Comparison of ENCODE assay signal across 22 cellular contexts in genomic region chr1:16065197-16065576, GRCh38. TPM values are rescaled to one million over a fixed set of nuclear protein-coding genes. Genes with fewer than 3 reads are reported as not detected.
A peak's percentile ranks its signal among the peaks of the same experiment; 100 is the strongest.
DNase-seq lines count a peak whose midpoint lies in the region; ATAC-seq and TF ChIP-seq lines count a peak whose summit lies in the region.
"Had no signal": no experiment of that assay in that cellular context is flagged by ENCODE, and none has a peak within 500 bp of the region (broad histone marks: within the 10 kb centered on the region; RNA-seq: fewer than 3 reads in every experiment).

No MANE protein-coding gene starts in this region.

- TF ChIP-seq POLR2A in vagina (IDR thresholded peaks at IDR 0.05), result no peak
- TF ChIP-seq POLR2A in adrenal gland (IDR thresholded peaks at IDR 0.05), result no peak

- POLR2A ChIA-PET in activated naive CD8-positive, alpha-beta T cell treated with anti-CD3 and anti-CD28 coated beads, Interleukin-2, amount 10 ng/mL, durations not matched to agents 7 days and 5 days (lab: Charles Lee), result no interaction called here

- H3K27ac Mint-ChIP-seq in activated naive CD8-positive, alpha-beta T cell treated with anti-CD3 and anti-CD28 coated beads, Interleukin-2, amount 10 ng/mL, durations not matched to agents 7 days and 5 days, result peak overlapping the region; percentile 71
- no peak overlapping the region for H3K27ac Mint-ChIP-seq in activated naive CD8-positive, alpha-beta T cell treated with anti-CD3 and anti-CD28 coated beads, Interleukin-2, amount 50 U/mL, for 24 hours
- H3K27ac Mint-ChIP-seq: CD4-positive, alpha-beta T cell; IgD-negative memory B cell had no signal

- intact Hi-C loops in vagina (cut with DNase I), result no loop called here
- intact Hi-C loops in adrenal gland (cut with DNase I), result no loop called here

- peak overlapping the region; percentile 23 for H3K9ac ChIP-seq in endocrine pancreas (ENCODE audit: control insufficient read depth, insufficient read depth, low read length)

- H3K4me1 ChIP-seq in endocrine pancreas (ENCODE audit: control insufficient read depth, insufficient read depth, low read length) (no peaks in the 10 kb centered on the region), vagina (peaks cover 17% of the 10 kb centered on the region), adrenal gland (replicated peaks in 1 of 2) (peaks cover 16 to 25% of the 10 kb centered on the region in 2 donors)

- peak; percentile 86 for DNase-seq in NCI-H82 (lab: John Stamatoyannopoulos, UW)
- DNase-seq in NCI-H82 treated with DMSO at 0.1 percent for 48 hours (lab: John Stamatoyannopoulos, UW; ENCODE audit: unreplicated experiment), result no peak
- DNase-seq in activated naive CD8-positive, alpha-beta T cell treated with anti-CD3 and anti-CD28 coated beads, Interleukin-2, amount 10 ng/mL, durations not matched to agents 7 days and 5 days, result no peak
- no peak for DNase-seq in activated naive CD8-positive, alpha-beta T cell treated with anti-CD3 and anti-CD28 coated beads, Interleukin-2, amount 50 U/mL, for 24 hours
- DNase-seq in vagina (ENCODE audit: extremely low spot score in 2 of 2), result no peak
- no peak for DNase-seq in activated CD4-positive, CD25-positive, alpha-beta regulatory T cell treated with anti-CD3 and anti-CD28 coated beads, Interleukin-2, amount 50 U/mL, for 72 hours
- DNase-seq in adrenal gland, result no peak
- DNase-seq: AML-193; Caco-2; CD4-positive, alpha-beta T cell; GDM1; H9; Karpas-422; NCI-H1417 treated with DMSO at 0.1 percent for 48 hours; NCI-H187 treated with DMSO at 0.1 percent for 48 hours; NCI-H2227 treated with DMSO at 0.1 percent for 48 hours; NCI-H510A treated with DMSO at 0.1 percent for 48 hours; PC-9 had no signal

- H3K4me3 Mint-ChIP-seq in activated naive CD8-positive, alpha-beta T cell treated with anti-CD3 and anti-CD28 coated beads, Interleukin-2, amount 10 ng/mL, durations not matched to agents 7 days and 5 days, result peak overlapping the region; percentile 67
- no peak overlapping the region for H3K4me3 Mint-ChIP-seq in activated naive CD8-positive, alpha-beta T cell treated with anti-CD3 and anti-CD28 coated beads, Interleukin-2, amount 50 U/mL, for 24 hours
- H3K4me3 Mint-ChIP-seq: CD4-positive, alpha-beta T cell; H9 had no signal

- H3K9me3 Mint-ChIP-seq in activated naive CD8-positive, alpha-beta T cell treated with anti-CD3 and anti-CD28 coated beads, Interleukin-2, amount 10 ng/mL, durations not matched to agents 7 days and 5 days, result no peaks in the 10 kb centered on the region
- no peaks in the 10 kb centered on the region for H3K9me3 Mint-ChIP-seq in activated naive CD8-positive, alpha-beta T cell treated with anti-CD3 and anti-CD28 coated beads, Interleukin-2, amount 50 U/mL, for 24 hours
- H3K9me3 Mint-ChIP-seq: CD4-positive, alpha-beta T cell; H9; IgD-negative memory B cell had no signal

- peaks cover 48% of the 10 kb centered on the region for H3K4me1 Mint-ChIP-seq in activated naive CD8-positive, alpha-beta T cell treated with anti-CD3 and anti-CD28 coated beads, Interleukin-2, amount 10 ng/mL, durations not matched to agents 7 days and 5 days
- H3K4me1 Mint-ChIP-seq in activated naive CD8-positive, alpha-beta T cell treated with anti-CD3 and anti-CD28 coated beads, Interleukin-2, amount 50 U/mL, for 24 hours, result peaks cover 3% of the 10 kb centered on the region

- H3K27ac ChIP-seq in vagina (peak overlapping the region; percentile 63), adrenal gland (no peak overlapping the region)
- H3K27ac ChIP-seq: 22Rv1, PC-9 had no signal

- WGBS in adrenal gland, 4 donors, result 86 to 93% (median 89%) methylated on average over 8 of the region's 8 CpGs

- H3K36me3 ChIP-seq in endocrine pancreas (ENCODE audit: control insufficient read depth, insufficient read depth, low read length), result no peaks in the 10 kb centered on the region
- no peaks in the 10 kb centered on the region for H3K36me3 ChIP-seq in vagina
- no peaks in the 10 kb centered on the region for H3K36me3 ChIP-seq in adrenal gland (replicated peaks in 1 of 2)

- H3K4me3 ChIP-seq in endocrine pancreas (ENCODE audit: control insufficient read depth, insufficient read depth, low read length) (no peak overlapping the region), vagina (no peak overlapping the region), adrenal gland (no peak overlapping the region)
- H3K4me3 ChIP-seq: PC-9 had no signal

- peaks cover 1% of the 10 kb centered on the region for H3K36me3 Mint-ChIP-seq in activated naive CD8-positive, alpha-beta T cell treated with anti-CD3 and anti-CD28 coated beads, Interleukin-2, amount 10 ng/mL, durations not matched to agents 7 days and 5 days
- H3K36me3 Mint-ChIP-seq in activated naive CD8-positive, alpha-beta T cell treated with anti-CD3 and anti-CD28 coated beads, Interleukin-2, amount 50 U/mL, for 24 hours (ENCODE audit: low read depth), result no peaks in the 10 kb centered on the region

- H3K9me3 ChIP-seq in endocrine pancreas (ENCODE audit: control insufficient read depth, low read length) (no peaks in the 10 kb centered on the region), vagina (no peaks in the 10 kb centered on the region), adrenal gland (replicated peaks in 1 of 3) (no peaks in the 10 kb centered on the region)
- H3K9me3 ChIP-seq: Caco-2 had no signal

- ATAC-seq in activated naive CD8-positive, alpha-beta T cell treated with anti-CD3 and anti-CD28 coated beads, Interleukin-2, amount 10 ng/mL, durations not matched to agents 7 days and 5 days (ENCODE audit: low read depth), result no peak
- no peak for ATAC-seq in activated naive CD8-positive, alpha-beta T cell treated with anti-CD3 and anti-CD28 coated beads, Interleukin-2, amount 50 U/mL, for 24 hours

- H3K27me3 Mint-ChIP-seq in activated naive CD8-positive, alpha-beta T cell treated with anti-CD3 and anti-CD28 coated beads, Interleukin-2, amount 10 ng/mL, durations not matched to agents 7 days and 5 days, result peaks cover 8% of the 10 kb centered on the region
- H3K27me3 Mint-ChIP-seq in activated naive CD8-positive, alpha-beta T cell treated with anti-CD3 and anti-CD28 coated beads, Interleukin-2, amount 50 U/mL, for 24 hours, result peaks cover 10% of the 10 kb centered on the region

- H3K27me3 ChIP-seq in endocrine pancreas (ENCODE audit: control insufficient read depth, insufficient read depth, low read length), result no peaks in the 10 kb centered on the region
- H3K27me3 ChIP-seq in vagina, result no peaks in the 10 kb centered on the region
- no peaks in the 10 kb centered on the region for H3K27me3 ChIP-seq in adrenal gland

- TF ChIP-seq CTCF in vagina (IDR thresholded peaks at IDR 0.05) (no peak), adrenal gland (IDR thresholded peaks at IDR 0.05) (no peak)

RNA-seq across cellular contexts. Expression of gene FAM131C, which starts 8.3 kb away (rescaled TPM):
- total RNA-seq in activated naive CD8-positive, alpha-beta T cell treated with anti-CD3 and anti-CD28 coated beads, Interleukin-2, amount 10 ng/mL, durations not matched to agents 7 days and 5 days, result 1 to 10 TPM; 3.3 to 4.1 TPM
- total RNA-seq in vagina (0.98 TPM), adrenal gland (10 to 100 TPM in 2 of 8 donors, 1 to 10 TPM in 6; 3.4 to 12.0 (median 7.7) TPM)
- polyA plus RNA-seq in adrenal gland, result 1 to 10 TPM; 3.0 to 5.0 (median 3.8) TPM
- total RNA-seq: CD4-positive, alpha-beta T cell; MCF 10A had no signal
- polyA plus RNA-seq: IgD-negative memory B cell had no signal

RNA-seq across cellular contexts. Expression of gene CLCNKB, which starts 21.6 kb away (rescaled TPM):
- not detected for total RNA-seq in activated naive CD8-positive, alpha-beta T cell treated with anti-CD3 and anti-CD28 coated beads, Interleukin-2, amount 10 ng/mL, durations not matched to agents 7 days and 5 days
- not detected for total RNA-seq in vagina
- 1 to 10 TPM in 7 of 8 donors, under 1 TPM in 1; 0.69 to 9.9 (median 2.9) TPM for total RNA-seq in adrenal gland
- 1 to 10 TPM in 2 of 3 donors, under 1 TPM in 1; 0.88 to 4.4 (median 2.4) TPM for polyA plus RNA-seq in adrenal gland
- total RNA-seq: Caco-2; CD4-positive, alpha-beta T cell; MCF 10A had no signal
- polyA plus RNA-seq: IgD-negative memory B cell had no signal

RNA-seq across cellular contexts. Expression of gene CLCNKA, which starts 43.4 kb away (rescaled TPM):
- not detected for total RNA-seq in activated naive CD8-positive, alpha-beta T cell treated with anti-CD3 and anti-CD28 coated beads, Interleukin-2, amount 10 ng/mL, durations not matched to agents 7 days and 5 days
- total RNA-seq in vagina, result 0.25 TPM
- 1 to 10 TPM in 5 of 8 donors, under 1 TPM in 3; 0.18 to 4.9 (median 1.7) TPM for total RNA-seq in adrenal gland
- polyA plus RNA-seq in adrenal gland, result 10 to 100 TPM in 1 of 3 donors, 1 to 10 TPM in 2; 1.5 to 52.5 (median 8.2) TPM
- total RNA-seq: Caco-2; CD4-positive, alpha-beta T cell; MCF 10A had no signal
- polyA plus RNA-seq: IgD-negative memory B cell had no signal

RNA-seq across cellular contexts. Expression of gene HSPB7, which starts 47.3 kb away (rescaled TPM):
- total RNA-seq in activated naive CD8-positive, alpha-beta T cell treated with anti-CD3 and anti-CD28 coated beads, Interleukin-2, amount 10 ng/mL, durations not matched to agents 7 days and 5 days, result not detected
- 19.4 TPM for total RNA-seq in vagina
- total RNA-seq in adrenal gland, result 100 to 1,000 TPM in 4 of 8 donors, 10 to 100 TPM in 4; 13.4 to 633 (median 92.8) TPM
- 100 to 1,000 TPM in 1 of 3 donors, 10 to 100 TPM in 2; 52.7 to 488 (median 90.1) TPM for polyA plus RNA-seq in adrenal gland
- total RNA-seq: Caco-2; CD4-positive, alpha-beta T cell; H9; MCF 10A; PC-9 had no signal
- polyA plus RNA-seq: IgD-negative memory B cell had no signal
